ENCODE assay signal across 21 cellular contexts in genomic region chr7:125561006-125561405, GRCh38.
DNase-seq lines count a peak whose midpoint lies in the region; ATAC-seq and TF ChIP-seq lines count a peak whose summit lies in the region.
"Had no signal": no experiment of that assay in that cellular context is flagged by ENCODE, and none has a peak within 500 bp of the region (broad histone marks: within the 10 kb centered on the region; RNA-seq: fewer than 3 reads in every experiment).

No MANE protein-coding gene starts in this region.

- H2AFZ ChIP-seq in ACC112 (ENCODE audit: low read length, unreplicated experiment) (no peak overlapping the region), MM.1S (ENCODE audit: low read length) (peak overlapping the region; percentile 50)

- no peaks in the 10 kb centered on the region for H4K20me1 ChIP-seq in MM.1S (ENCODE audit: insufficient read depth, low read length)

- H3K27ac Mint-ChIP-seq in Calu3 (ENCODE audit: unreplicated experiment), result peak overlapping the region; percentile 20
- H3K27ac Mint-ChIP-seq in dendritic cell treated with granulocyte-macrophage colony-stimulating factor and Interleukin-4, amounts not matched to agents 40 ng/mL and 50 ng/mL, for 4 days, result peak overlapping the region; percentile 39
- H3K27ac Mint-ChIP-seq: activated CD8-positive, alpha-beta memory T cell treated with anti-CD3 and anti-CD28 coated beads, Interleukin-2, amount 10 ng/mL, durations not matched to agents 7 days and 5 days; stimulated activated naive CD8-positive, alpha-beta T cell treated with anti-CD3 and anti-CD28 coated beads, Interleukin-15, Interleukin-2, amounts not matched to agents 100 ng/mL and 50 ng/mL, for 24 hours had no signal

- H3K27me3 ChIP-seq in ACC112 (ENCODE audit: insufficient read depth, low read length), result no peaks in the 10 kb centered on the region
- no peaks in the 10 kb centered on the region for H3K27me3 ChIP-seq in MM.1S (replicated peaks; ENCODE audit: insufficient read depth, low read length)
- H3K27me3 ChIP-seq in adrenal gland, result no peaks in the 10 kb centered on the region
- H3K27me3 ChIP-seq: brain microvascular endothelial cell, pancreas, transverse colon had no signal

- no peaks in the 10 kb centered on the region for H3K4me1 ChIP-seq in ACC112 (ENCODE audit: control insufficient read depth, insufficient read depth, low read length, unreplicated experiment)
- no peaks in the 10 kb centered on the region for H3K4me1 ChIP-seq in MM.1S (ENCODE audit: low read length)
- H3K4me1 ChIP-seq in adrenal gland (replicated peaks in 1 of 2), result no peaks in the 10 kb centered on the region
- H3K4me1 ChIP-seq: Caco-2, pancreas, transverse colon had no signal

- peak overlapping the region; percentile 59 for H3K4me2 ChIP-seq in MM.1S (ENCODE audit: low read depth, low read length)

- no peaks in the 10 kb centered on the region for H3K9me3 Mint-ChIP-seq in Calu3 (ENCODE audit: low read depth, unreplicated experiment)
- peaks cover 6% of the 10 kb centered on the region for H3K9me3 Mint-ChIP-seq in dendritic cell treated with granulocyte-macrophage colony-stimulating factor and Interleukin-4, amounts not matched to agents 40 ng/mL and 50 ng/mL, for 4 days
- H3K9me3 Mint-ChIP-seq: stimulated activated naive CD8-positive, alpha-beta T cell treated with anti-CD3 and anti-CD28 coated beads, Interleukin-15, Interleukin-2, amounts not matched to agents 100 ng/mL and 50 ng/mL, for 24 hours had no signal

- no peak for ATAC-seq in HG03135 (IDR thresholded peaks at IDR 0.05; ENCODE audit: unreplicated experiment)
- ATAC-seq in HG03025 (IDR thresholded peaks at IDR 0.05; ENCODE audit: low FRiP score, unreplicated experiment), result no peak
- ATAC-seq: activated CD8-positive, alpha-beta memory T cell treated with anti-CD3 and anti-CD28 coated beads, Interleukin-2, amount 10 ng/mL, durations not matched to agents 7 days and 5 days; HCT116; pancreas had no signal

- H3K36me3 Mint-ChIP-seq in Calu3 (ENCODE audit: insufficient read depth, unreplicated experiment), result no peaks in the 10 kb centered on the region
- H3K36me3 Mint-ChIP-seq in dendritic cell treated with granulocyte-macrophage colony-stimulating factor and Interleukin-4, amounts not matched to agents 40 ng/mL and 50 ng/mL, for 4 days (ENCODE audit: low read depth), result no peaks in the 10 kb centered on the region
- H3K36me3 Mint-ChIP-seq: activated CD8-positive, alpha-beta memory T cell treated with anti-CD3 and anti-CD28 coated beads, Interleukin-2, amount 10 ng/mL, durations not matched to agents 7 days and 5 days had no signal

- no peaks in the 10 kb centered on the region for H3K79me2 ChIP-seq in ACC112 (ENCODE audit: control insufficient read depth, insufficient read depth, low read length, unreplicated experiment)
- H3K79me2 ChIP-seq in MM.1S (ENCODE audit: low read length), result no peaks in the 10 kb centered on the region

- no peak for TF ChIP-seq POLR2A in adrenal gland (IDR thresholded peaks at IDR 0.05)

- H3K36me3 ChIP-seq in ACC112 (ENCODE audit: insufficient read depth, low read length) (no peaks in the 10 kb centered on the region), MM.1S (replicated peaks; ENCODE audit: insufficient read depth, low read length) (no peaks in the 10 kb centered on the region), adrenal gland (replicated peaks in 1 of 2) (no peaks in the 10 kb centered on the region)
- H3K36me3 ChIP-seq: brain microvascular endothelial cell, pancreas, transverse colon had no signal

- DNase-seq in Calu3, result no peak
- DNase-seq in MM.1S, result peak; percentile 57
- DNase-seq in adrenal gland, result no peak
- DNase-seq: activated CD8-positive, alpha-beta memory T cell treated with anti-CD3 and anti-CD28 coated beads, Interleukin-2, amount 10 ng/mL, durations not matched to agents 7 days and 5 days; brain microvascular endothelial cell; Caco-2; hippocampal formation; NCI-H2081 treated with DMSO at 0.1 percent for 48 hours; NCI-H446 treated with DMSO at 0.1 percent for 48 hours; pancreas; SHP77 treated with DMSO at 0.1 percent for 48 hours; stimulated activated CD4-positive, alpha-beta T cell treated with anti-CD3 and anti-CD28 coated beads, Interleukin-1b, Interleukin-23, amount 100 ng/mL, for 48 hours; T1000; transverse colon had no signal

- no peaks in the 10 kb centered on the region for H3K9me3 ChIP-seq in MM.1S (replicated peaks; ENCODE audit: insufficient read depth, low read length)
- H3K9me3 ChIP-seq in adrenal gland (replicated peaks in 1 of 3), result no peaks in the 10 kb centered on the region
- H3K9me3 ChIP-seq: Caco-2, pancreas, transverse colon had no signal

- intact Hi-C loops in Calu3 (cut with micrococcal nuclease; ENCODE audit: unreplicated experiment) (no loop called here), adrenal gland (cut with DNase I) (no loop called here)
- intact Hi-C loops in dendritic cell treated with granulocyte-macrophage colony-stimulating factor and Interleukin-4, amounts not matched to agents 40 ng/mL and 50 ng/mL, for 4 days (cut with micrococcal nuclease), result no loop called here

- TF ChIP-seq CTCF in Calu3 (IDR thresholded peaks at IDR 0.05; ENCODE audit: unreplicated experiment) (no peak), MM.1S (IDR thresholded peaks at IDR 0.05; ENCODE audit: low read length) (no peak), adrenal gland (IDR thresholded peaks at IDR 0.05) (no peak)

- no peak overlapping the region for H3K27ac ChIP-seq in ACC112 (ENCODE audit: low read depth, low read length)
- H3K27ac ChIP-seq in MM.1S (ENCODE audit: low read length), result no peak overlapping the region
- H3K27ac ChIP-seq in adrenal gland, result no peak overlapping the region
- H3K27ac ChIP-seq: brain microvascular endothelial cell, coronary artery, pancreas, transverse colon had no signal

- no peaks in the 10 kb centered on the region for H3K9me2 ChIP-seq in MM.1S (replicated peaks; ENCODE audit: insufficient read depth, low read length)

- BruUV-seq in Calu3 (replicated peaks; lab: Mats Ljungman, UMichigan), result no TSS peak

- H3K9ac ChIP-seq in MM.1S (ENCODE audit: low read length), result no peak overlapping the region

- H3K4me3 Mint-ChIP-seq in Calu3 (ENCODE audit: low read depth, unreplicated experiment), result peak overlapping the region; percentile 59
- peak overlapping the region; percentile 48 for H3K4me3 Mint-ChIP-seq in dendritic cell treated with granulocyte-macrophage colony-stimulating factor and Interleukin-4, amounts not matched to agents 40 ng/mL and 50 ng/mL, for 4 days
- H3K4me3 Mint-ChIP-seq: activated CD8-positive, alpha-beta memory T cell treated with anti-CD3 and anti-CD28 coated beads, Interleukin-2, amount 10 ng/mL, durations not matched to agents 7 days and 5 days; stimulated activated naive CD8-positive, alpha-beta T cell treated with anti-CD3 and anti-CD28 coated beads, Interleukin-15, Interleukin-2, amounts not matched to agents 100 ng/mL and 50 ng/mL, for 24 hours had no signal

- H3F3A ChIP-seq in MM.1S (ENCODE audit: insufficient read depth, low read length), result no peaks in the 10 kb centered on the region

- no peaks in the 10 kb centered on the region for H3K4me1 Mint-ChIP-seq in Calu3 (ENCODE audit: low read depth, unreplicated experiment)
- H3K4me1 Mint-ChIP-seq in dendritic cell treated with granulocyte-macrophage colony-stimulating factor and Interleukin-4, amounts not matched to agents 40 ng/mL and 50 ng/mL, for 4 days (ENCODE audit: low read depth), result peaks cover 8% of the 10 kb centered on the region
- H3K4me1 Mint-ChIP-seq: activated CD8-positive, alpha-beta memory T cell treated with anti-CD3 and anti-CD28 coated beads, Interleukin-2, amount 10 ng/mL, durations not matched to agents 7 days and 5 days had no signal

- H3K4me3 ChIP-seq in ACC112 (ENCODE audit: low read depth, low read length) (peak overlapping the region; percentile 50; the same call in 1 of the 2 replicates), MM.1S (ENCODE audit: low read length) (peak overlapping the region; percentile 25), adrenal gland (no peak overlapping the region)
- H3K4me3 ChIP-seq: coronary artery, pancreas, transverse colon had no signal

- CTCF ChIA-PET in Calu3 (lab: Charles Lee), result interaction anchor here (0.8 kb wide), 1 partner anchor 83 kb away, joined by 3 read pairs; no protein-coding TSS in a partner anchor

- WGBS in adrenal gland, 4 donors, result 23 to 38% (median 31%) methylated on average over 3 of the region's 3 CpGs

- no peaks in the 10 kb centered on the region for H3K27me3 Mint-ChIP-seq in Calu3 (ENCODE audit: unreplicated experiment)
- no peaks in the 10 kb centered on the region for H3K27me3 Mint-ChIP-seq in dendritic cell treated with granulocyte-macrophage colony-stimulating factor and Interleukin-4, amounts not matched to agents 40 ng/mL and 50 ng/mL, for 4 days
- H3K27me3 Mint-ChIP-seq: activated CD8-positive, alpha-beta memory T cell treated with anti-CD3 and anti-CD28 coated beads, Interleukin-2, amount 10 ng/mL, durations not matched to agents 7 days and 5 days; stimulated activated naive CD8-positive, alpha-beta T cell treated with anti-CD3 and anti-CD28 coated beads, Interleukin-15, Interleukin-2, amounts not matched to agents 100 ng/mL and 50 ng/mL, for 24 hours had no signal

Comparison
In these comparisons a context has a peak if more than half of its experiments do, and no peak if none do; other contexts are left out.
1. H3K4me3 ChIP-seq: peak in ACC112 (single experiment) and MM.1S (single experiment); none in adrenal gland (0 of 4).